8 cellular contexts compared by ENCODE assay signal in genomic region chr2:231667497-231667896, GRCh38. TPM values are rescaled to one million over a fixed set of nuclear protein-coding genes. Genes with fewer than 3 reads are reported as not detected.
A peak's percentile ranks its signal among the peaks of the same experiment; 100 is the strongest.
DNase-seq lines count a peak whose midpoint lies in the region; ATAC-seq and TF ChIP-seq lines count a peak whose summit lies in the region.
"Had no signal": no experiment of that assay in that cellular context is flagged by ENCODE, and none has a peak within 500 bp of the region (broad histone marks: within the 10 kb centered on the region; RNA-seq: fewer than 3 reads in every experiment).

No MANE protein-coding gene starts in this region.

- in situ Hi-C loops in IMR-90 (cut with MboI; ENCODE audit: low sequenced_read_pairs) = no loop called here

- BruUV-seq in IMR-90 (replicated peaks; lab: Mats Ljungman, UMichigan) = no TSS peak

- no peaks in the 10 kb centered on the region for H3K27me3 Mint-ChIP-seq in neural crest cell (ENCODE audit: low read depth)
- no peaks in the 10 kb centered on the region for H3K27me3 Mint-ChIP-seq in T-cell

- H3K4me3 ChIP-seq in IMR-90 (ENCODE audit: insufficient read depth, low read depth, low read length) (no peak overlapping the region), duodenal mucosa (ENCODE audit: low read depth in 1 of 2, low read length in 2 of 2) (peak overlapping the region; percentile 76 to 87), upper lobe of left lung (peak overlapping the region in 2 of 4 donors; percentile 57 to 58)

- peak overlapping the region; percentile 96 for H3K9ac ChIP-seq in IMR-90 (ENCODE audit: low read depth, low read length)
- H3K9ac ChIP-seq in duodenal mucosa (ENCODE audit: low read depth in 1 of 2, low read length in 2 of 2) = peak overlapping the region; percentile 81 to 99

- peak overlapping the region; percentile 12 for H3K27ac Mint-ChIP-seq in neural crest cell (ENCODE audit: unreplicated experiment)
- no peak overlapping the region for H3K27ac Mint-ChIP-seq in T-cell

- TF ChIP-seq CTCF in IMR-90 (conservative IDR thresholded peaks at IDR 0.05; ENCODE audit: low read depth, low read length) (no peak), neural crest cell (conservative IDR thresholded peaks at IDR 0.05) (no peak), upper lobe of left lung (IDR thresholded peaks at IDR 0.05) (no peak)

- H4K8ac ChIP-seq in IMR-90 (ENCODE audit: low read depth in 2 of 2, low read length in 2 of 2) = peak overlapping the region; percentile 100

- H4K91ac ChIP-seq in IMR-90 (ENCODE audit: insufficient read depth, low read depth, low read length) = peak overlapping the region; percentile 100

- H3K9me1 ChIP-seq in IMR-90 (ENCODE audit: insufficient read depth, low read length) = peaks cover 13% of the 10 kb centered on the region

- peak overlapping the region; percentile 43 for H4K5ac ChIP-seq in IMR-90 (ENCODE audit: low read depth, low read length)

- H3K79me1 ChIP-seq in IMR-90 (ENCODE audit: low read depth in 1 of 2, low read length in 2 of 2) = peaks cover 0 to 22% of the 10 kb centered on the region in 2 experiments; a peak in 2 of 4 replicates

- no peaks in the 10 kb centered on the region for H4K20me1 ChIP-seq in IMR-90 (ENCODE audit: insufficient read depth, low read length)

- H3K56ac ChIP-seq in IMR-90 (ENCODE audit: extremely low read depth, insufficient read depth, low read length) = peak overlapping the region; percentile 33; the same call in 1 of the 2 replicates

- peak overlapping the region; percentile 13; the same call in 1 of the 2 replicates for H3K18ac ChIP-seq in IMR-90 (ENCODE audit: low read depth, low read length)

- peak overlapping the region; percentile 84 for H2BK20ac ChIP-seq in IMR-90 (ENCODE audit: low read depth, low read length)

- H3K9me3 ChIP-seq in IMR-90 (ENCODE audit: control insufficient read depth, insufficient read depth, low read length) (peaks cover 2% of the 10 kb centered on the region; the same call in 1 of the 2 replicates), duodenal mucosa (ENCODE audit: control insufficient read depth in 1 of 2, low read length in 2 of 2) (no peaks in the 10 kb centered on the region), upper lobe of left lung (no peaks in the 10 kb centered on the region)

- CTCF ChIA-PET in IMR-90 (lab: Yijun Ruan, JAX) = interaction anchor here (0.6 to 1.2 kb wide), 4 partner anchors 8 to 222 kb away, joined by 3 to 4 read pairs (median 3); partner anchors contain the start of gene PTMA
- CTCF ChIA-PET in T-cell (lab: Charles Lee) = interaction anchor here (0.7 to 1.2 kb wide), 3 partner anchors 8 to 96 kb away, joined by 3 to 5 read pairs (median 4); no protein-coding TSS in a partner anchor

- peak overlapping the region; percentile 100 for H2AK9ac ChIP-seq in IMR-90 (replicated peaks; ENCODE audit: low read depth, low read length, poor library complexity)

- peak overlapping the region; percentile 100 for H3K4ac ChIP-seq in IMR-90 (ENCODE audit: low read depth, low read length)

- H2BK5ac ChIP-seq in IMR-90 (ENCODE audit: low read depth, low read length, poor library complexity, severe bottlenecking) = peak overlapping the region; percentile 6

- TF ChIP-seq EP300 in upper lobe of left lung (IDR thresholded peaks at IDR 0.05) = no peak

- dilution Hi-C loops in IMR-90 (cut with HindIII; ENCODE audit: low sequenced_read_pairs, unreplicated experiment) = no loop called here

- H3K4me3 Mint-ChIP-seq in neural crest cell = peak overlapping the region; percentile 23
- H3K4me3 Mint-ChIP-seq in T-cell = no peak overlapping the region

- H3K4me1 Mint-ChIP-seq in neural crest cell (peaks cover 41% of the 10 kb centered on the region), T-cell (peaks cover 0 to 12% (median 10%) of the 10 kb centered on the region in 3 donors)

- H2BK15ac ChIP-seq in IMR-90 (ENCODE audit: low read depth, low read length) = peak overlapping the region; percentile 89; the same call in 1 of the 3 replicates

- ATAC-seq in IMR-90 (ENCODE audit: low read depth) = no peak
- no peak for ATAC-seq in upper lobe of left lung (ENCODE audit: low FRiP score in 2 of 2)
- no peak for ATAC-seq in T-cell (replicated peaks in 1 of 4)
- ATAC-seq in HG02759 (IDR thresholded peaks at IDR 0.05; ENCODE audit: unreplicated experiment) = no peak
- no peak for ATAC-seq in GM19395 (IDR thresholded peaks at IDR 0.05; ENCODE audit: unreplicated experiment)

- H3K27ac ChIP-seq in IMR-90 (ENCODE audit: insufficient read depth, low read length) (peak overlapping the region; percentile 99), duodenal mucosa (ENCODE audit: low read depth, low read length) (peak overlapping the region; percentile 100), upper lobe of left lung (peak overlapping the region; percentile 96 to 100 (median 98))

- 100% methylated on average over 1 of the region's 7 CpGs; no CpG with 5 or more reads in 1 of the 2 experiments for WGBS in IMR-90 (ENCODE audit: extremely low coverage in 2 of 2, insufficient read length in 1 of 2), 2 experiments
- 83 to 89% methylated on average over 7 of the region's 7 CpGs for WGBS in upper lobe of left lung, 2 donors

- DNase-seq in IMR-90 = no peak
- DNase-seq in neural crest cell (ENCODE audit: low read depth, low spot score) = no peak
- no peak for DNase-seq in upper lobe of left lung
- no peak for DNase-seq in T-cell
- DNase-seq: stimulated activated naive CD4-positive, alpha-beta T cell had no signal

- no peak for TF ChIP-seq POLR2A in IMR-90 (IDR thresholded peaks at IDR 0.05; ENCODE audit: low read depth, low read length)
- TF ChIP-seq POLR2A in upper lobe of left lung (IDR thresholded peaks at IDR 0.05) = no peak

- peak overlapping the region; percentile 41; the same call in 1 of the 2 replicates for H3K23ac ChIP-seq in IMR-90 (ENCODE audit: low read depth, low read length)

- H3K14ac ChIP-seq in IMR-90 (replicated peaks; ENCODE audit: low read depth, low read length) = peak overlapping the region; percentile 99

- peak overlapping the region; percentile 16 for H2AFZ ChIP-seq in IMR-90 (replicated peaks; ENCODE audit: low read length, poor library complexity)

- H3K4me2 ChIP-seq in IMR-90 (ENCODE audit: low read depth, low read length) = no peak overlapping the region

- H3K36me3 Mint-ChIP-seq in neural crest cell (ENCODE audit: low read depth) (peaks cover 3% of the 10 kb centered on the region), T-cell (no peaks in the 10 kb centered on the region)

- intact Hi-C loops in IMR-90 (cut with micrococcal nuclease) = loop anchor here (2.0 kb wide), 1 partner anchor 55 kb away; no protein-coding TSS in a partner anchor

- peak overlapping the region; percentile 100 for H2AK5ac ChIP-seq in IMR-90 (ENCODE audit: low read depth, low read length)

- POLR2A ChIA-PET in IMR-90 (lab: Charles Lee; ENCODE audit: unreplicated experiment) = interaction anchor here (1.4 kb wide), 1 partner anchor 41 kb away, joined by 7 read pairs; the partner anchor contains the start of gene PTMA
- POLR2A ChIA-PET in T-cell (lab: Charles Lee) = interaction anchor here in 1 of 2 donors (0.7 kb wide), 1 partner anchor 32 kb away, joined by 7 read pairs; no protein-coding TSS in a partner anchor

- no peak for TF ChIP-seq RAD21 in IMR-90 (IDR thresholded peaks at IDR 0.05; ENCODE audit: low read length)

- H3K36me3 ChIP-seq in IMR-90 (ENCODE audit: control insufficient read depth, insufficient read depth, low read length) (no peaks in the 10 kb centered on the region), duodenal mucosa (ENCODE audit: control insufficient read depth in 1 of 2, insufficient read depth in 2 of 2, low read length in 2 of 2) (no peaks in the 10 kb centered on the region), upper lobe of left lung (no peaks in the 10 kb centered on the region)

- H3K9me3 Mint-ChIP-seq in neural crest cell (no peaks in the 10 kb centered on the region), T-cell (no peaks in the 10 kb centered on the region)

- H3K4me1 ChIP-seq in IMR-90 (ENCODE audit: control insufficient read depth, insufficient read depth, low read length) (peaks cover 15% of the 10 kb centered on the region), duodenal mucosa (ENCODE audit: control insufficient read depth in 1 of 2, insufficient read depth in 2 of 2, low read length in 2 of 2) (peaks cover 34 to 40% of the 10 kb centered on the region in 2 donors), upper lobe of left lung (peaks cover 52 to 64% (median 56%) of the 10 kb centered on the region in 4 donors)

- H2BK120ac ChIP-seq in IMR-90 (ENCODE audit: low read depth, low read length) = peak overlapping the region; percentile 88

- H3K27me3 ChIP-seq in IMR-90 (ENCODE audit: control insufficient read depth, insufficient read depth, low read length) (no peaks in the 10 kb centered on the region), duodenal mucosa (ENCODE audit: control insufficient read depth in 1 of 2, insufficient read depth in 2 of 2, low read length in 2 of 2) (no peaks in the 10 kb centered on the region), upper lobe of left lung (no peaks in the 10 kb centered on the region)

TF ChIP-seq in IMR-90, 13 proteins besides CTCF, POLR2A, EP300 and RAD21 (continues in another document):
- no peak for TF ChIP-seq RFX5 (IDR thresholded peaks at IDR 0.05; ENCODE audit: low read depth, low read length)
- TF ChIP-seq SMC3 (IDR thresholded peaks at IDR 0.05; ENCODE audit: low read depth, low read length) = no peak
- TF ChIP-seq BHLHE40 (IDR thresholded peaks at IDR 0.05; ENCODE audit: low read depth, low read length) = no peak
- no peak for TF ChIP-seq CEBPB (IDR thresholded peaks at IDR 0.05; ENCODE audit: low read depth, low read length)
- no peak for TF ChIP-seq USF2 (IDR thresholded peaks at IDR 0.05; ENCODE audit: low read depth, low read length)
- TF ChIP-seq MAZ (IDR thresholded peaks at IDR 0.05; ENCODE audit: borderline replicate concordance, low read depth, low read length) = no peak
- no peak for TF ChIP-seq CHD1 (IDR thresholded peaks at IDR 0.05; ENCODE audit: low read depth, low read length)
- no peak for TF ChIP-seq FOS (IDR thresholded peaks at IDR 0.05; ENCODE audit: low read depth, low read length)

RNA-seq across cellular contexts. Expression of gene PTMA, which starts 40.8 kb away (rescaled TPM):
- total RNA-seq in IMR-90 (2012; rRNA removed) (380 and 776 TPM in 2 replicates), neural crest cell (1,415 and 1,529 TPM in 2 replicates), upper lobe of left lung (100 to 1,000 TPM; 344 to 896 (median 663) TPM), T-cell (1,000 to 10,000 TPM; 1,067 to 1,378 (median 1,149) TPM)
- 647 and 742 TPM in 2 replicates for polyA plus RNA-seq in IMR-90 (2012; rRNA removed)
- 585 and 1,669 TPM in 2 replicates for polyA plus RNA-seq in IMR-90 (2012; cell fraction: cytosol; rRNA removed)
- 208 and 388 TPM in 2 replicates for polyA plus RNA-seq in IMR-90 (2012; cell fraction: nucleus; rRNA removed; ENCODE audit: low replicate concordance)
